In the genomic region with DNA sequence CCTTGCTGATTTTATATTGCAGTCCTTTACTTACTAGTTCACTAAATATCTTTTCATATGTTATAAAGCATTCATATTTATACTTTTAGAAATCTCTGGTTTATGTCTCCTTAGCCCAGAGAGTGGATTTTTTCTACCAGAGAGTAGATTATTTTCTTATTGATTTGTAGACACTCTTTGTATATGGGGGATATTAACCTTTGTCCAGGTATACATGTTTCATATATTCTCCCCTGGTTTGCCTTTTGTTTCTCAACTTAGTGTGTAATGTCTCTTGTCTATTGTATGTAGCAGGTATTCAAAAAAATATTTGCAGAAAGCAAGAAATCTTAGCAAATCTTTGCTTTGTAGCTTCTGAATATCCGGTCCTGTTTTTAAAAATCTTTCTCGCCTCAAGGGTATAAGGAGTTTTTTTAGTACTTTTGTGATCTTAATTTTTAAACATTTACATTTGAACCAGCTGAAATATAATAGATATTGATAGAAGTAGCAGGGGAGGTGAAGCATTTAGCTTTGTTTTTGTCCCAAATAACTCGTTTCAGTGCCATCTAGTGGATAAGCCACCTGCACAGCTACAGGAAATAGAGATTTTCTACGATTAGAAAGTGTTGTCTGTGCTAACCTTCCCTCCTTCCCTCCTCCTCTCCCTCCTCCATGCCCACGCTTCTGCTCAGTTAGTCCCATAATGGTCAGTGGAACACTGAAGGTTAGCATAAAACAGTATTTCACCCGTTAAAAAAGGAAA, we compare ENCODE assay signal across 12 cellular contexts.
A peak's percentile ranks its signal among the peaks of the same experiment; 100 is the strongest.
DNase-seq lines count a peak whose midpoint lies in the region; ATAC-seq, FAIRE-seq and TF ChIP-seq lines count a peak whose summit lies in the region.
"Had no signal": no experiment of that assay in that cellular context is flagged by ENCODE, and none has a peak within 500 bp of the region (broad histone marks: within the 10 kb centered on the region; RNA-seq: fewer than 3 reads in every experiment).

No MANE protein-coding gene starts in this region.

- peaks cover 11% of the 10 kb centered on the region for H3K27me3 ChIP-seq in Panc1 (ENCODE audit: control insufficient read depth, insufficient read depth, low read length)
- H3K27me3 ChIP-seq in adrenal gland = peaks cover 28% of the 10 kb centered on the region

- no peaks in the 10 kb centered on the region for H3K9me3 Mint-ChIP-seq in activated T-helper 1 cell treated with anti-CD3 and anti-CD28 coated beads, Interleukin-12 subunit alpha, Interleukin-12 subunit beta, Interleukin-2, Interleukin-4 antibody, amounts not matched to agents 30 ng/mL and 10 ng/mL and 1 ng/mL, durations not matched to agents 14 hours and 24 hours and 36 hours

- H3K36me3 ChIP-seq in Panc1 (ENCODE audit: control insufficient read depth, insufficient read depth, low read length) = no peaks in the 10 kb centered on the region
- H3K36me3 ChIP-seq in adrenal gland (replicated peaks in 1 of 2) = no peaks in the 10 kb centered on the region
- H3K36me3 ChIP-seq: tibial artery had no signal

- intact Hi-C loops in Panc1 (cut with micrococcal nuclease; ENCODE audit: unreplicated experiment) (no loop called here), adrenal gland (cut with DNase I) (no loop called here)
- intact Hi-C loops in activated T-helper 1 cell treated with anti-CD3 and anti-CD28 coated beads, Interleukin-12 subunit alpha, Interleukin-12 subunit beta, Interleukin-2, Interleukin-4 antibody, amounts not matched to agents 30 ng/mL and 10 ng/mL and 1 ng/mL, durations not matched to agents 14 hours and 24 hours and 36 hours (cut with micrococcal nuclease) = no loop called here

- FAIRE-seq in GM12891 (lab: Jason Lieb, UNC) = no peak

- TF ChIP-seq CTCF in C4-2B (conservative IDR thresholded peaks at IDR 0.05) (peak; percentile 54), GM12873 (IDR thresholded peaks at IDR 0.05; ENCODE audit: insufficient read depth, low read depth, low read length, missing control alignments) (peak; percentile 42), Panc1 (IDR thresholded peaks at IDR 0.05) (peak; percentile 64), fibroblast of pulmonary artery (IDR thresholded peaks at IDR 0.05; ENCODE audit: low read length, missing control alignments) (peak; percentile 32), adrenal gland (IDR thresholded peaks at IDR 0.05) (peak in 1 of 6 experiments; percentile 27)

- H3K27ac Mint-ChIP-seq in activated T-helper 1 cell treated with anti-CD3 and anti-CD28 coated beads, Interleukin-12 subunit alpha, Interleukin-12 subunit beta, Interleukin-2, Interleukin-4 antibody, amounts not matched to agents 30 ng/mL and 10 ng/mL and 1 ng/mL, durations not matched to agents 14 hours and 24 hours and 36 hours = no peak overlapping the region

- in situ Hi-C loops in Panc1 (cut with HindIII; ENCODE audit: low pct_unique_long_range_greater_than_20kb, low sequenced_read_pairs) = no loop called here

- H3K4me3 ChIP-seq in Panc1 (ENCODE audit: low read depth in 2 of 2, low read length in 2 of 2) = no peak overlapping the region
- no peak overlapping the region for H3K4me3 ChIP-seq in fibroblast of pulmonary artery (replicated peaks; ENCODE audit: low read depth, low read length)
- no peak overlapping the region for H3K4me3 ChIP-seq in adrenal gland
- H3K4me3 ChIP-seq: tibial artery had no signal

- DNase-seq in Panc1 (ENCODE audit: low read depth, low spot score) (no peak), fibroblast of pulmonary artery (ENCODE audit: low read depth) (no peak), adrenal gland (no peak), GM12891 (ENCODE audit: insufficient read length, low spot score) (no peak)
- no peak for DNase-seq in activated T-helper 1 cell treated with anti-CD3 and anti-CD28 coated beads, Interleukin-12 subunit alpha, Interleukin-12 subunit beta, Interleukin-2, Interleukin-4 antibody, amounts not matched to agents 30 ng/mL and 10 ng/mL and 1 ng/mL, durations not matched to agents 14 hours and 24 hours and 36 hours (ENCODE audit: low spot score)
- DNase-seq: erythroblast, KG1, NCI-H526 treated with DMSO at 0.1 percent for 48 hours, tibial artery had no signal

- POLR2A ChIA-PET in Panc1 (lab: Charles Lee) = interaction anchor here (0.5 kb wide), 1 partner anchor 40 kb away, joined by 4 read pairs; no protein-coding TSS in a partner anchor

- H3K4me3 Mint-ChIP-seq in activated T-helper 1 cell treated with anti-CD3 and anti-CD28 coated beads, Interleukin-12 subunit alpha, Interleukin-12 subunit beta, Interleukin-2, Interleukin-4 antibody, amounts not matched to agents 30 ng/mL and 10 ng/mL and 1 ng/mL, durations not matched to agents 14 hours and 24 hours and 36 hours = no peak overlapping the region

- no peaks in the 10 kb centered on the region; the same call in 1 of the 2 replicates for H3K9me3 ChIP-seq in Panc1 (ENCODE audit: control insufficient read depth, insufficient read depth, low read depth, low read length)
- H3K9me3 ChIP-seq in adrenal gland (replicated peaks in 1 of 3) = no peaks in the 10 kb centered on the region

- H3K27me3 Mint-ChIP-seq in activated T-helper 1 cell treated with anti-CD3 and anti-CD28 coated beads, Interleukin-12 subunit alpha, Interleukin-12 subunit beta, Interleukin-2, Interleukin-4 antibody, amounts not matched to agents 30 ng/mL and 10 ng/mL and 1 ng/mL, durations not matched to agents 14 hours and 24 hours and 36 hours (ENCODE audit: insufficient read depth) = no peaks in the 10 kb centered on the region

- H3K4me1 ChIP-seq in Panc1 (ENCODE audit: control insufficient read depth, insufficient read depth, low read length) (no peaks in the 10 kb centered on the region; the same call in 1 of the 2 replicates), adrenal gland (replicated peaks in 1 of 2) (no peaks in the 10 kb centered on the region)

- H3K27ac ChIP-seq in C4-2B (no peak overlapping the region), Panc1 (ENCODE audit: low read length) (no peak overlapping the region), adrenal gland (no peak overlapping the region)
- H3K27ac ChIP-seq: tibial artery had no signal

- WGBS in adrenal gland, 4 donors = 48 to 59% (median 59%) methylated on average over 6 of the region's 6 CpGs

- ATAC-seq in Panc1 (no peak), GM19023 (IDR thresholded peaks at IDR 0.05; ENCODE audit: unreplicated experiment) (no peak)

- no peaks in the 10 kb centered on the region for H3K36me3 Mint-ChIP-seq in activated T-helper 1 cell treated with anti-CD3 and anti-CD28 coated beads, Interleukin-12 subunit alpha, Interleukin-12 subunit beta, Interleukin-2, Interleukin-4 antibody, amounts not matched to agents 30 ng/mL and 10 ng/mL and 1 ng/mL, durations not matched to agents 14 hours and 24 hours and 36 hours (ENCODE audit: low read depth)

- no TSS peak for BruUV-seq in Panc1 (replicated peaks; lab: Mats Ljungman, UMichigan)

- no peaks in the 10 kb centered on the region for H3K4me1 Mint-ChIP-seq in activated T-helper 1 cell treated with anti-CD3 and anti-CD28 coated beads, Interleukin-12 subunit alpha, Interleukin-12 subunit beta, Interleukin-2, Interleukin-4 antibody, amounts not matched to agents 30 ng/mL and 10 ng/mL and 1 ng/mL, durations not matched to agents 14 hours and 24 hours and 36 hours (ENCODE audit: low read depth)

- no peak for TF ChIP-seq POLR2A in adrenal gland (IDR thresholded peaks at IDR 0.05)
- TF ChIP-seq POLR2A in GM12891 (IDR thresholded peaks at IDR 0.05; ENCODE audit: low read depth, low read length) = no peak

- CTCF ChIA-PET in Panc1 (lab: Charles Lee) = interaction anchor here (0.5 to 1.3 kb wide), 3 partner anchors 27 to 486 kb away, joined by 3 to 5 read pairs (median 5); no protein-coding TSS in a partner anchor

TF ChIP-seq in GM12891, 5 proteins besides CTCF, POLR2A, EP300 and RAD21:
- no peak for TF ChIP-seq POLR2AphosphoS5 (IDR thresholded peaks at IDR 0.05; ENCODE audit: low read depth, low read length)
